In the genomic region with DNA sequence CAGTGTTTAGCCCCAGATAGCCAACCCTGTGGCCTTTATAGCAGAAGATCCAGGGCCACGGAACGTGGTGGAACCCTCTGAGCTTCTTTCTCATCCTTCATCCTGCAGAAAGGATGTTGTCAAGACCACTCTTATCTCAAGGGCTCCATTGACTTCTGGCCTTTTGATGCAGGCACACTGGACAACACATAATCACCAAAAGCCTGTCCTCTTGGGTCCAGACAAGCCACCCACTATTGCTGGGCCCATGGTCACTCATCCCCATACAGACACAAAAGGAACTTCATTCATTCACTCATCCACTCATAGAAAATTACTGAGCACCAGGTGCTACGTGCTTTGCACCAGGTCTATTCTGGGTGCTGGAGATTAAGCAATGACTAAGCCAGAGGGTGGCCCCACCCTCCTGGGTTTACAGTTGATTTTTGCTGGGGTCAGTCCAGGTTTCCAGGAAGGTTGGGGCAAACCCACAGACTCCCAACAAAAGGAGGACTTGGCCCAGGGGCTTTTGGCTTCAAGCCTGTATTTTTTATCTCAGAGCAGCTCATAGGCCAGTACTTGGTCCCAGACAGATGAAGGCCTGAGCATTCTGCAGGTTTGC, we compare ENCODE assay signal across 33 cellular contexts. TPM values are rescaled to one million over a fixed set of nuclear protein-coding genes. Genes with fewer than 3 reads are reported as not detected.
"Had no signal": no experiment of that assay in that cellular context is flagged by ENCODE, and none has a peak within 500 bp of the region (broad histone marks: within the 10 kb centered on the region; RNA-seq: fewer than 3 reads in every experiment).

No MANE protein-coding gene starts in this region.

- DNase-seq: activated B cell treated with CpG ODN at 0.5 μM for 24 hours; activated CD4-positive, alpha-beta T cell treated with anti-CD3 and anti-CD28 coated beads for 1 hour; activated CD4-positive, alpha-beta T cell treated with anti-CD3 and anti-CD28 coated beads, Interleukin-2, amount 50 U/mL, for 48 hours; activated CD8-positive, alpha-beta memory T cell treated with anti-CD3 and anti-CD28 coated beads, Interleukin-2, amount 10 ng/mL, durations not matched to agents 7 days and 5 days; activated effector memory CD4-positive, alpha-beta T cell treated with Interleukin-2 at 50 U/mL for 16 hours; activated naive CD4-positive, alpha-beta T cell; activated T-cell treated with anti-CD3 and anti-CD28 coated beads, Interleukin-2, amount 50 U/mL, for 24 hours; amygdala; KBM-7; MG63; MV-4-11; NCI-H1092 treated with DMSO at 0.1 percent for 48 hours; NCI-H1417 treated with DMSO at 0.1 percent for 48 hours; NCI-H1694; NCI-H2029; NCI-H2107; NCI-H2171 treated with DMSO at 0.1 percent for 48 hours; NCI-H226; NCI-H510A treated with DMSO at 0.1 percent for 48 hours; NCI-H69; NK-92 treated with Interleukin-12 subunit alpha and Interleukin-12 subunit beta, amount 100 ng/mL, for 24 hours; Peyer's patch; SHP77; T-helper 17 cell; T-helper 9 cell had no signal

- ATAC-seq: activated CD8-positive, alpha-beta memory T cell treated with anti-CD3 and anti-CD28 coated beads, Interleukin-2, amount 10 ng/mL, durations not matched to agents 7 days and 5 days; activated naive CD4-positive, alpha-beta T cell treated with anti-CD3 and anti-CD28 coated beads, Interleukin-2, amount 50 U/mL, for 72 hours; T-helper 17 cell had no signal

- H3K4me1 Mint-ChIP-seq: activated CD4-positive, alpha-beta T cell treated with anti-CD3 and anti-CD28 coated beads, Interleukin-2, amount 10 ng/mL, durations not matched to agents 24 days and 14 days; brain; T-helper 17 cell had no signal

- H3K9me3 ChIP-seq: MG63, Peyer's patch, SJSA1 had no signal

- H3K9me3 Mint-ChIP-seq: activated CD4-positive, alpha-beta T cell treated with anti-CD3 and anti-CD28 coated beads, Interleukin-2, amount 10 ng/mL, durations not matched to agents 24 days and 14 days; activated T-helper 1 cell treated with anti-CD3 and anti-CD28 coated beads, Interleukin-12 subunit alpha, Interleukin-12 subunit beta, Interleukin-2, Interleukin-4 antibody, amounts not matched to agents 30 ng/mL and 10 ng/mL and 1 ng/mL, durations not matched to agents 14 hours and 24 hours and 36 hours; brain had no signal

- H3K4me1 ChIP-seq: Peyer's patch, SJSA1 had no signal

- H3K36me3 ChIP-seq: cardiac muscle cell, MG63, Peyer's patch, SJSA1 had no signal

- H3K27me3 Mint-ChIP-seq: activated B cell treated with CpG ODN at 0.5 μM for 24 hours; activated CD4-positive, alpha-beta T cell treated with anti-CD3 and anti-CD28 coated beads, Interleukin-2, amount 10 ng/mL, durations not matched to agents 24 days and 14 days; activated CD8-positive, alpha-beta memory T cell treated with anti-CD3 and anti-CD28 coated beads, Interleukin-2, amount 10 ng/mL, durations not matched to agents 7 days and 5 days; T-helper 17 cell had no signal

- H3K4me3 ChIP-seq: cardiac muscle cell, MG63, Peyer's patch, SJSA1 had no signal

- H3K27ac ChIP-seq: cardiac muscle cell, Peyer's patch, RWPE1, SJSA1 had no signal

- H3K36me3 Mint-ChIP-seq: activated CD8-positive, alpha-beta memory T cell treated with anti-CD3 and anti-CD28 coated beads, Interleukin-2, amount 10 ng/mL, durations not matched to agents 7 days and 5 days; brain had no signal

- H3K4me3 Mint-ChIP-seq: activated B cell treated with CpG ODN at 0.5 μM for 24 hours; activated CD4-positive, alpha-beta T cell treated with anti-CD3 and anti-CD28 coated beads, Interleukin-2, amount 10 ng/mL, durations not matched to agents 24 days and 14 days; activated CD8-positive, alpha-beta memory T cell treated with anti-CD3 and anti-CD28 coated beads, Interleukin-2, amount 10 ng/mL, durations not matched to agents 7 days and 5 days; activated T-cell treated with anti-CD3 and anti-CD28 coated beads, Interleukin-2, amount 50 U/mL, for 24 hours; activated T-helper 1 cell treated with anti-CD3 and anti-CD28 coated beads, Interleukin-12 subunit alpha, Interleukin-12 subunit beta, Interleukin-2, Interleukin-4 antibody, amounts not matched to agents 30 ng/mL and 10 ng/mL and 1 ng/mL, durations not matched to agents 14 hours and 24 hours and 36 hours; brain; T-helper 17 cell had no signal

- H3K27ac Mint-ChIP-seq: activated B cell treated with CpG ODN at 0.5 μM for 24 hours; activated CD4-positive, alpha-beta T cell treated with anti-CD3 and anti-CD28 coated beads, Interleukin-2, amount 10 ng/mL, durations not matched to agents 24 days and 14 days; activated CD8-positive, alpha-beta memory T cell treated with anti-CD3 and anti-CD28 coated beads, Interleukin-2, amount 10 ng/mL, durations not matched to agents 7 days and 5 days; activated naive CD4-positive, alpha-beta T cell treated with anti-CD3 and anti-CD28 coated beads, Interleukin-2, amount 50 U/mL, for 72 hours; activated T-cell treated with anti-CD3 and anti-CD28 coated beads, Interleukin-2, amount 50 U/mL, for 24 hours; activated T-helper 1 cell treated with anti-CD3 and anti-CD28 coated beads, Interleukin-12 subunit alpha, Interleukin-12 subunit beta, Interleukin-2, Interleukin-4 antibody, amounts not matched to agents 30 ng/mL and 10 ng/mL and 1 ng/mL, durations not matched to agents 14 hours and 24 hours and 36 hours; brain; T-helper 17 cell had no signal

- H3K27me3 ChIP-seq: cardiac muscle cell, MG63, Peyer's patch had no signal

RNA-seq across cellular contexts. Expression of a gene that starts 2.4 kb away (rescaled TPM):
- total RNA-seq: activated B cell treated with CpG ODN at 0.5 μM for 24 hours; activated CD4-positive, alpha-beta T cell treated with anti-CD3 and anti-CD28 coated beads, Interleukin-2, amount 10 ng/mL, durations not matched to agents 24 days and 14 days; activated CD8-positive, alpha-beta memory T cell treated with anti-CD3 and anti-CD28 coated beads, Interleukin-2, amount 10 ng/mL, durations not matched to agents 7 days and 5 days; activated naive CD4-positive, alpha-beta T cell treated with anti-CD3 and anti-CD28 coated beads, Interleukin-2, amount 50 U/mL, for 72 hours; activated T-helper 1 cell treated with anti-CD3 and anti-CD28 coated beads, Interleukin-12 subunit alpha, Interleukin-12 subunit beta, Interleukin-2, Interleukin-4 antibody, amounts not matched to agents 30 ng/mL and 10 ng/mL and 1 ng/mL, durations not matched to agents 14 hours and 24 hours and 36 hours; astrocyte; cardiac muscle cell; Peyer's patch; SJSA1; T-helper 17 cell had no signal
- polyA plus RNA-seq: cardiac muscle cell had no signal

RNA-seq across cellular contexts. Expression of a gene that starts 40.6 kb away (rescaled TPM):
- total RNA-seq: activated B cell treated with CpG ODN at 0.5 μM for 24 hours; activated CD4-positive, alpha-beta T cell treated with anti-CD3 and anti-CD28 coated beads, Interleukin-2, amount 10 ng/mL, durations not matched to agents 24 days and 14 days; activated CD8-positive, alpha-beta memory T cell treated with anti-CD3 and anti-CD28 coated beads, Interleukin-2, amount 10 ng/mL, durations not matched to agents 7 days and 5 days; activated naive CD4-positive, alpha-beta T cell treated with anti-CD3 and anti-CD28 coated beads, Interleukin-2, amount 50 U/mL, for 72 hours; activated T-helper 1 cell treated with anti-CD3 and anti-CD28 coated beads, Interleukin-12 subunit alpha, Interleukin-12 subunit beta, Interleukin-2, Interleukin-4 antibody, amounts not matched to agents 30 ng/mL and 10 ng/mL and 1 ng/mL, durations not matched to agents 14 hours and 24 hours and 36 hours; astrocyte; cardiac muscle cell; Peyer's patch; SJSA1; T-helper 17 cell had no signal
- polyA plus RNA-seq: cardiac muscle cell had no signal

RNA-seq across cellular contexts. Expression of a gene that starts 53.8 kb away (rescaled TPM):
- total RNA-seq: activated B cell treated with CpG ODN at 0.5 μM for 24 hours; activated CD4-positive, alpha-beta T cell treated with anti-CD3 and anti-CD28 coated beads, Interleukin-2, amount 10 ng/mL, durations not matched to agents 24 days and 14 days; activated CD8-positive, alpha-beta memory T cell treated with anti-CD3 and anti-CD28 coated beads, Interleukin-2, amount 10 ng/mL, durations not matched to agents 7 days and 5 days; activated naive CD4-positive, alpha-beta T cell treated with anti-CD3 and anti-CD28 coated beads, Interleukin-2, amount 50 U/mL, for 72 hours; activated T-helper 1 cell treated with anti-CD3 and anti-CD28 coated beads, Interleukin-12 subunit alpha, Interleukin-12 subunit beta, Interleukin-2, Interleukin-4 antibody, amounts not matched to agents 30 ng/mL and 10 ng/mL and 1 ng/mL, durations not matched to agents 14 hours and 24 hours and 36 hours; astrocyte; cardiac muscle cell; Peyer's patch; SJSA1; T-helper 17 cell had no signal
- polyA plus RNA-seq: cardiac muscle cell had no signal
